ENCODE assay signal across 9 cellular contexts in the genomic region with DNA sequence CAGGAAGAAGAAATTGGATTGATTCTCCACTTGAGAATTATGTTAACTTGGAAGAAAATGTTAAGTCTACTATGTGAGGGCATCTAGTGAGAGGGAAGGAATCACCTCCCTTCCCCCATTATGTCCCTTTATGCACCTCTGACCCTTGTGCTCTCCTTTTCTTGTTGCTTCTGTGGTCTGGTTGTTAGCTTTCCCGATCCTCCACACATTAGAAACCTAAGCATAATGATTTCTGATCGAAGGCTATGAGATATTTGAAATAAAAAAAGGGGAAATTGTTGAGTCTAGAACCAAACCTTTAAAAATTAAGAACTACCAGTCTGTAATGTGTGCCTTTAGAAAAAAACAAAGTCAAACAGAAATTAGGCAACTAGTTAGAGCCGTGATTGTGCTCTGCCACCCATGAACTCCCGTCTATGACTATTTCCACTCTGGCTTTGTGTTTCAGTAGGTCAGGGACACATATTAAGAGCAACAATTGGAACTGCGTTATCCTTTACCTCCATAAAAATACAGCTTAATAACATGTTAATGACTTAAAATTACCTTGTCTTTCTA. TPM values are rescaled to one million over a fixed set of nuclear protein-coding genes. Genes with fewer than 3 reads are reported as not detected.
DNase-seq lines count a peak whose midpoint lies in the region; ATAC-seq and TF ChIP-seq lines count a peak whose summit lies in the region.
"Had no signal": no experiment of that assay in that cellular context is flagged by ENCODE, and none has a peak within 500 bp of the region (broad histone marks: within the 10 kb centered on the region; RNA-seq: fewer than 3 reads in every experiment).

No MANE protein-coding gene starts in this region.

- BruUV-seq in Panc1 (replicated peaks; lab: Mats Ljungman, UMichigan), result no TSS peak

- intact Hi-C loops in Panc1 (cut with micrococcal nuclease; ENCODE audit: unreplicated experiment) (loop anchor here (10.0 kb wide), 1 partner anchor 1139 kb away; no protein-coding TSS in a partner anchor), prostate gland (cut with DNase I) (loop anchor here (10.0 kb wide), 1 partner anchor 1139 kb away; no protein-coding TSS in a partner anchor)

- H3K4me3 ChIP-seq in Panc1 (ENCODE audit: low read depth in 2 of 2, low read length in 2 of 2), result peak overlapping the region; percentile 57 to 60; a peak in 3 of 4 replicates
- peak overlapping the region; percentile 87 for H3K4me3 ChIP-seq in fibroblast of the aortic adventitia (ENCODE audit: low read depth, low read length)
- peak overlapping the region; percentile 38 to 40 for H3K4me3 ChIP-seq in prostate gland

- DNase-seq in ELF-1 (ENCODE audit: low read depth, low spot score) (peak; percentile 21), Panc1 (ENCODE audit: low read depth, low spot score) (no peak), fibroblast of the aortic adventitia (ENCODE audit: low read depth) (no peak), prostate gland (ENCODE audit: low spot score) (no peak), T-helper 17 cell (no peak), anterior cingulate cortex (lab: John Stamatoyannopoulos, UW) (no peak), activated T-cell treated with anti-CD3 and anti-CD28 coated beads for 4 hours (no peak)
- DNase-seq: left lung had no signal

- H3K36me3 Mint-ChIP-seq in T-helper 17 cell (ENCODE audit: low read depth), result no peaks in the 10 kb centered on the region

- H3K27me3 ChIP-seq in Panc1 (ENCODE audit: control insufficient read depth, insufficient read depth, low read length) (no peaks in the 10 kb centered on the region; the same call in none of the 2 replicates), prostate gland (replicated peaks; ENCODE audit: insufficient read depth) (no peaks in the 10 kb centered on the region)

- 10% methylated on average over 5 of the region's 5 CpGs for WGBS in prostate gland

- H3K4me1 ChIP-seq in Panc1 (ENCODE audit: control insufficient read depth, insufficient read depth, low read length), result no peaks in the 10 kb centered on the region
- H3K4me1 ChIP-seq in prostate gland (replicated peaks), result no peaks in the 10 kb centered on the region
- H3K4me1 ChIP-seq: left lung had no signal

- ATAC-seq in Panc1 (no peak), T-helper 17 cell (no peak), HG02678 (IDR thresholded peaks at IDR 0.05; ENCODE audit: unreplicated experiment) (no peak)

- CTCF ChIA-PET in Panc1 (lab: Charles Lee), result no interaction called here

- H3K4me3 Mint-ChIP-seq in T-helper 17 cell, result no peak overlapping the region

- no peak overlapping the region for H3K27ac Mint-ChIP-seq in T-helper 17 cell

- no peaks in the 10 kb centered on the region for H3K9me3 ChIP-seq in Panc1 (ENCODE audit: control insufficient read depth, insufficient read depth, low read depth, low read length)
- no peaks in the 10 kb centered on the region for H3K9me3 ChIP-seq in prostate gland
- no peaks in the 10 kb centered on the region for H3K9me3 ChIP-seq in T-helper 17 cell (ENCODE audit: control insufficient read depth, low read length, poor library complexity, severe bottlenecking)
- H3K9me3 ChIP-seq: left lung had no signal

- TF ChIP-seq CTCF in Panc1 (IDR thresholded peaks at IDR 0.05) (no peak), fibroblast of the aortic adventitia (IDR thresholded peaks at IDR 0.05; ENCODE audit: insufficient read depth, low read length) (no peak), prostate gland (IDR thresholded peaks at IDR 0.05) (no peak)

- no peak for TF ChIP-seq POLR2A in prostate gland (IDR thresholded peaks at IDR 0.05)

- H3K4me1 Mint-ChIP-seq in T-helper 17 cell, result no peaks in the 10 kb centered on the region

- H3K27ac ChIP-seq in Panc1 (ENCODE audit: low read length) (peak overlapping the region; percentile 51; the same call in 1 of the 2 replicates), prostate gland (peak overlapping the region in 1 of 2 donors; percentile 76)

- POLR2A ChIA-PET in Panc1 (lab: Charles Lee), result no interaction called here

- no peaks in the 10 kb centered on the region for H3K36me3 ChIP-seq in Panc1 (ENCODE audit: control insufficient read depth, insufficient read depth, low read length)
- H3K36me3 ChIP-seq in prostate gland, result no peaks in the 10 kb centered on the region
- H3K36me3 ChIP-seq: left lung had no signal

- H3K27me3 Mint-ChIP-seq in T-helper 17 cell, result peaks cover 43% of the 10 kb centered on the region

- in situ Hi-C loops in Panc1 (cut with HindIII; ENCODE audit: low pct_unique_long_range_greater_than_20kb, low sequenced_read_pairs), result no loop called here

RNA-seq across cellular contexts. Expression of a gene that starts 0.5 kb away (rescaled TPM):
- total RNA-seq in Panc1 (2021; ENCODE audit: unreplicated experiment), result 4.8 TPM
- polyA plus RNA-seq in Panc1 (2012; ENCODE audit: insufficient read length), result 4.5 TPM
- 76.9 and 92.6 TPM in 2 replicates for total RNA-seq in fibroblast of the aortic adventitia (ENCODE audit: low replicate concordance)
- total RNA-seq in prostate gland, result 1 to 10 TPM; 3.4 to 5.3 TPM
- not detected for total RNA-seq in T-helper 17 cell

Comparison
In these comparisons a context has a peak if more than half of its experiments do, and no peak if none do; other contexts are left out.
1. RNA of a gene that starts 0.5 kb away (total RNA-seq): 76.9 to 92.6 TPM in fibroblast of the aortic adventitia; 3.4 to 5.3 TPM in prostate gland, 4.8 TPM in Panc1 (single experiment) and not detected in T-helper 17 cell; every median in the first group is over 10 times any median in the second.
2. Peak in every context shown above with its lines, with median percentiles within 50 percentile points of each other: H3K4me3 ChIP-seq.